In the genomic region with DNA sequence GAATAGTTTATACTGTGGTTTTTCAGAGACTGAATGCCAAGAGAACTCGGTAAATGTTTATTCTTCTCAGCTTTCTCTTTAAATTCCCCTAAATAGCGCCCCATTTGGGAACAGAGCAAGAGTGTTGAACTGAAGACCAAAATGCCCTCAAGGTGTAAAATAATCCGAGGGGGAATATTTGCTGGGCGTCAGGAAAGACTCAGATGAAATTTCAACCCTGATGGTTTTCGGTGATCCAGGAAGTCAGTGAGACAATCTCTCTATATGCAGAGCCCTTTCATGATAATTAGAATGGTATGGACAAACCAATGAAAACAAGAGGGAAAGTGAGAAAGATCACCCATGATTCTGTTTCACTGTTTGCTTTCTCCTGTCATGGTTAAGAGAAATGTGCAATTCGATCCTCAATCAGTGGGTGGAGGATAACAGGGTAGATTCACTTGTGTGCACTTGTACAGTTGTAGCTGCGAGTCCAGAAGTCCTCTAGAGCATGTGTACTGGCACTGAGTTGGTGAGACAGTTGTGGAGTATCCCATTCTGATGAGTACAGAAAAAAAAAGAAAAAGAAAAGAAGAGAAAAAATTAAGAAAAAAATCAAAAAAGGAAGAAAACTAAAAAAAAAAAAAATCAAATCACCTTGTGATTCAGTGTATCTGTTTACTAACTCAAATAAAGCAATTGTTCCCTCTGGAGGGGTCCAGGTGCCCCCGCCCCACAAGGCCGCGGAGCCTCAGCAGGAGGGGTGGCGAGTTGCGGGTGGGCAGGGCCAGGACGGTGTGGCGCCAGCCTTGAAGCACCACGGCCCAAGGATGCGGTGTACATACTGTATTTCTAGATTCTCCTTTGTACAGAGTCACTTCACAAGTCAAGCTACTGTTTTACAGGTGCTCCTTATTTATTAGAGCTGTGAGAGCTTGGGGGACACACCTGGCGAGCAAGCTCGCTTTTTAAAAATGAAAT, we compare ENCODE assay signal across 1 cellular context.
TF ChIP-seq lines count a peak whose summit lies in the region.

No MANE protein-coding gene starts in this region.

TF ChIP-seq in GM23338, 12 proteins besides CTCF, POLR2A, EP300 and RAD21 (continued from another document):
- TF ChIP-seq, protein P1, sequence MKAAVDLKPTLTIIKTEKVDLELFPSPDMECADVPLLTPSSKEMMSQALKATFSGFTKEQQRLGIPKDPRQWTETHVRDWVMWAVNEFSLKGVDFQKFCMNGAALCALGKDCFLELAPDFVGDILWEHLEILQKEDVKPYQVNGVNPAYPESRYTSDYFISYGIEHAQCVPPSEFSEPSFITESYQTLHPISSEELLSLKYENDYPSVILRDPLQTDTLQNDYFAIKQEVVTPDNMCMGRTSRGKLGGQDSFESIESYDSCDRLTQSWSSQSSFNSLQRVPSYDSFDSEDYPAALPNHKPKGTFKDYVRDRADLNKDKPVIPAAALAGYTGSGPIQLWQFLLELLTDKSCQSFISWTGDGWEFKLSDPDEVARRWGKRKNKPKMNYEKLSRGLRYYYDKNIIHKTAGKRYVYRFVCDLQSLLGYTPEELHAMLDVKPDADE (IDR thresholded peaks at IDR 0.05), result no peak
- TF ChIP-seq, protein P2, sequence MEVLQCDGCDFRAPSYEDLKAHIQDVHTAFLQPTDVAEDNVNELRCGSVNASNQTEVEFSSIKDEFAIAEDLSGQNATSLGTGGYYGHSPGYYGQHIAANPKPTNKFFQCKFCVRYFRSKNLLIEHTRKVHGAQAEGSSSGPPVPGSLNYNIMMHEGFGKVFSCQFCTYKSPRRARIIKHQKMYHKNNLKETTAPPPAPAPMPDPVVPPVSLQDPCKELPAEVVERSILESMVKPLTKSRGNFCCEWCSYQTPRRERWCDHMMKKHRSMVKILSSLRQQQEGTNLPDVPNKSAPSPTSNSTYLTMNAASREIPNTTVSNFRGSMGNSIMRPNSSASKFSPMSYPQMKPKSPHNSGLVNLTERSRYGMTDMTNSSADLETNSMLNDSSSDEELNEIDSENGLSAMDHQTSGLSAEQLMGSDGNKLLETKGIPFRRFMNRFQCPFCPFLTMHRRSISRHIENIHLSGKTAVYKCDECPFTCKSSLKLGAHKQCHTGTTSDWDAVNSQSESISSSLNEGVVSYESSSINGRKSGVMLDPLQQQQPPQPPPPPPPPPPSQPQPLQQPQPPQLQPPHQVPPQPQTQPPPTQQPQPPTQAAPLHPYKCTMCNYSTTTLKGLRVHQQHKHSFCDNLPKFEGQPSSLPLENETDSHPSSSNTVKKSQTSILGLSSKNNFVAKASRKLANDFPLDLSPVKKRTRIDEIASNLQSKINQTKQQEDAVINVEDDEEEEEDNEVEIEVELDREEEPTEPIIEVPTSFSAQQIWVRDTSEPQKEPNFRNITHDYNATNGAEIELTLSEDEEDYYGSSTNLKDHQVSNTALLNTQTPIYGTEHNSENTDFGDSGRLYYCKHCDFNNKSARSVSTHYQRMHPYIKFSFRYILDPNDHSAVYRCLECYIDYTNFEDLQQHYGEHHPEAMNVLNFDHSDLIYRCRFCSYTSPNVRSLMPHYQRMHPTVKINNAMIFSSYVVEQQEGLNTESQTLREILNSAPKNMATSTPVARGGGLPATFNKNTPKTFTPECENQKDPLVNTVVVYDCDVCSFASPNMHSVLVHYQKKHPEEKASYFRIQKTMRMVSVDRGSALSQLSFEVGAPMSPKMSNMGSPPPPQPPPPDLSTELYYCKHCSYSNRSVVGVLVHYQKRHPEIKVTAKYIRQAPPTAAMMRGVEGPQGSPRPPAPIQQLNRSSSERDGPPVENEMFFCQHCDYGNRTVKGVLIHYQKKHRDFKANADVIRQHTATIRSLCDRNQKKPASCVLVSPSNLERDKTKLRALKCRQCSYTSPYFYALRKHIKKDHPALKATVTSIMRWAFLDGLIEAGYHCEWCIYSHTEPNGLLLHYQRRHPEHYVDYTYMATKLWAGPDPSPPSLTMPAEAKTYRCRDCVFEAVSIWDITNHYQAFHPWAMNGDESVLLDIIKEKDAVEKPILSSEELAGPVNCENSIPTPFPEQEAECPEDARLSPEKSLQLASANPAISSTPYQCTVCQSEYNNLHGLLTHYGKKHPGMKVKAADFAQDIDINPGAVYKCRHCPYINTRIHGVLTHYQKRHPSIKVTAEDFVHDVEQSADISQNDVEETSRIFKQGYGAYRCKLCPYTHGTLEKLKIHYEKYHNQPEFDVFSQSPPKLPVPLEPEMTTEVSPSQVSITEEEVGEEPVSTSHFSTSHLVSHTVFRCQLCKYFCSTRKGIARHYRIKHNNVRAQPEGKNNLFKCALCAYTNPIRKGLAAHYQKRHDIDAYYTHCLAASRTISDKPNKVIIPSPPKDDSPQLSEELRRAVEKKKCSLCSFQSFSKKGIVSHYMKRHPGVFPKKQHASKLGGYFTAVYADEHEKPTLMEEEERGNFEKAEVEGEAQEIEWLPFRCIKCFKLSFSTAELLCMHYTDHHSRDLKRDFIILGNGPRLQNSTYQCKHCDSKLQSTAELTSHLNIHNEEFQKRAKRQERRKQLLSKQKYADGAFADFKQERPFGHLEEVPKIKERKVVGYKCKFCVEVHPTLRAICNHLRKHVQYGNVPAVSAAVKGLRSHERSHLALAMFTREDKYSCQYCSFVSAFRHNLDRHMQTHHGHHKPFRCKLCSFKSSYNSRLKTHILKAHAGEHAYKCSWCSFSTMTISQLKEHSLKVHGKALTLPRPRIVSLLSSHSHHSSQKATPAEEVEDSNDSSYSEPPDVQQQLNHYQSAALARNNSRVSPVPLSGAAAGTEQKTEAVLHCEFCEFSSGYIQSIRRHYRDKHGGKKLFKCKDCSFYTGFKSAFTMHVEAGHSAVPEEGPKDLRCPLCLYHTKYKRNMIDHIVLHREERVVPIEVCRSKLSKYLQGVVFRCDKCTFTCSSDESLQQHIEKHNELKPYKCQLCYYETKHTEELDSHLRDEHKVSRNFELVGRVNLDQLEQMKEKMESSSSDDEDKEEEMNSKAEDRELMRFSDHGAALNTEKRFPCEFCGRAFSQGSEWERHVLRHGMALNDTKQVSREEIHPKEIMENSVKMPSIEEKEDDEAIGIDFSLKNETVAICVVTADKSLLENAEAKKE (CRISPR knock-in tag; IDR thresholded peaks at IDR 0.05), result no peak
- no peak for TF ChIP-seq POLR2AphosphoS5 (IDR thresholded peaks at IDR 0.05; ENCODE audit: low read depth)
- no peak for TF ChIP-seq EZH2 (IDR thresholded peaks at IDR 0.05; ENCODE audit: low read depth, unreplicated experiment)
TF ChIP-seq in GM23338: peak in this region for 0.
